Comparison of ENCODE assay signal across 1 cellular context in genomic region chr22:31055322-31056159, GRCh38.
TF ChIP-seq lines count a peak whose summit lies in the region.

No MANE protein-coding gene starts in this region.

TF ChIP-seq in HepG2, 621 proteins besides CTCF, POLR2A, EP300 and RAD21 (continued from another document and continues in another):
- TF ChIP-seq, protein P1, sequence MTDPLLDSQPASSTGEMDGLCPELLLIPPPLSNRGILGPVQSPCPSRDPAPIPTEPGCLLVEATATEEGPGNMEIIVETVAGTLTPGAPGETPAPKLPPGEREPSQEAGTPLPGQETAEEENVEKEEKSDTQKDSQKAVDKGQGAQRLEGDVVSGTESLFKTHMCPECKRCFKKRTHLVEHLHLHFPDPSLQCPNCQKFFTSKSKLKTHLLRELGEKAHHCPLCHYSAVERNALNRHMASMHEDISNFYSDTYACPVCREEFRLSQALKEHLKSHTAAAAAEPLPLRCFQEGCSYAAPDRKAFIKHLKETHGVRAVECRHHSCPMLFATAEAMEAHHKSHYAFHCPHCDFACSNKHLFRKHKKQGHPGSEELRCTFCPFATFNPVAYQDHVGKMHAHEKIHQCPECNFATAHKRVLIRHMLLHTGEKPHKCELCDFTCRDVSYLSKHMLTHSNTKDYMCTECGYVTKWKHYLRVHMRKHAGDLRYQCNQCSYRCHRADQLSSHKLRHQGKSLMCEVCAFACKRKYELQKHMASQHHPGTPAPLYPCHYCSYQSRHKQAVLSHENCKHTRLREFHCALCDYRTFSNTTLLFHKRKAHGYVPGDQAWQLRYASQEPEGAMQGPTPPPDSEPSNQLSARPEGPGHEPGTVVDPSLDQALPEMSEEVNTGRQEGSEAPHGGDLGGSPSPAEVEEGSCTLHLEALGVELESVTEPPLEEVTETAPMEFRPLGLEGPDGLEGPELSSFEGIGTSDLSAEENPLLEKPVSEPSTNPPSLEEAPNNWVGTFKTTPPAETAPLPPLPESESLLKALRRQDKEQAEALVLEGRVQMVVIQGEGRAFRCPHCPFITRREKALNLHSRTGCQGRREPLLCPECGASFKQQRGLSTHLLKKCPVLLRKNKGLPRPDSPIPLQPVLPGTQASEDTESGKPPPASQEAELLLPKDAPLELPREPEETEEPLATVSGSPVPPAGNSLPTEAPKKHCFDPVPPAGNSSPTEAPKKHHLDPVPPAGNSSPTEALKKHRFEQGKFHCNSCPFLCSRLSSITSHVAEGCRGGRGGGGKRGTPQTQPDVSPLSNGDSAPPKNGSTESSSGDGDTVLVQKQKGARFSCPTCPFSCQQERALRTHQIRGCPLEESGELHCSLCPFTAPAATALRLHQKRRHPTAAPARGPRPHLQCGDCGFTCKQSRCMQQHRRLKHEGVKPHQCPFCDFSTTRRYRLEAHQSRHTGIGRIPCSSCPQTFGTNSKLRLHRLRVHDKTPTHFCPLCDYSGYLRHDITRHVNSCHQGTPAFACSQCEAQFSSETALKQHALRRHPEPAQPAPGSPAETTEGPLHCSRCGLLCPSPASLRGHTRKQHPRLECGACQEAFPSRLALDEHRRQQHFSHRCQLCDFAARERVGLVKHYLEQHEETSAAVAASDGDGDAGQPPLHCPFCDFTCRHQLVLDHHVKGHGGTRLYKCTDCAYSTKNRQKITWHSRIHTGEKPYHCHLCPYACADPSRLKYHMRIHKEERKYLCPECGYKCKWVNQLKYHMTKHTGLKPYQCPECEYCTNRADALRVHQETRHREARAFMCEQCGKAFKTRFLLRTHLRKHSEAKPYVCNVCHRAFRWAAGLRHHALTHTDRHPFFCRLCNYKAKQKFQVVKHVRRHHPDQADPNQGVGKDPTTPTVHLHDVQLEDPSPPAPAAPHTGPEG (CRISPR knock-in tag; IDR thresholded peaks at IDR 0.05) = no peak
- TF ChIP-seq GPN1 (CRISPR knock-in tag; IDR thresholded peaks at IDR 0.05; ENCODE audit: borderline replicate concordance) (no peak), ZNF780A (CRISPR knock-in tag; IDR thresholded peaks at IDR 0.05) (no peak), ZNF646 (CRISPR knock-in tag; IDR thresholded peaks at IDR 0.05) (peak; percentile 74; the same call in 1 of the 2 replicates), TOE1 (CRISPR knock-in tag; IDR thresholded peaks at IDR 0.05) (no peak), ATF2 (CRISPR knock-in tag; IDR thresholded peaks at IDR 0.05) (peak; percentile 100), PAXIP1 (CRISPR knock-in tag; conservative IDR thresholded peaks at IDR 0.05) (peak; percentile 95), GATA4 (IDR thresholded peaks at IDR 0.05; ENCODE audit: borderline replicate concordance, low read depth) (0 out of 2 replicates have a peak, but pooled peaks have one; percentile 1), NFIC (IDR thresholded peaks at IDR 0.05; ENCODE audit: low read length) (peak; percentile 81), KDM5A (IDR thresholded peaks at IDR 0.05; ENCODE audit: borderline replicate concordance, low read length) (no peak), ZNF333 (CRISPR knock-in tag; IDR thresholded peaks at IDR 0.05; ENCODE audit: borderline replicate concordance) (0 out of 2 replicates have a peak, but pooled peaks have one; percentile 39), ARNTL (CRISPR knock-in tag; IDR thresholded peaks at IDR 0.05) (peak; percentile 88), ZBTB44 (CRISPR knock-in tag; IDR thresholded peaks at IDR 0.05) (no peak), ZNF75D (CRISPR knock-in tag; IDR thresholded peaks at IDR 0.05; ENCODE audit: borderline replicate concordance) (no peak), PPARG (CRISPR knock-in tag; conservative IDR thresholded peaks at IDR 0.05) (peak; percentile 75), IKZF4 (CRISPR knock-in tag; IDR thresholded peaks at IDR 0.05; ENCODE audit: borderline replicate concordance, low read depth, not compliant biosample characterization) (no peak), FOSL2 (CRISPR knock-in tag; IDR thresholded peaks at IDR 0.05) (peak; percentile 98), NFE2L2 (IDR thresholded peaks at IDR 0.05; ENCODE audit: low read length) (no peak), GLI4 (CRISPR knock-in tag; IDR thresholded peaks at IDR 0.05; ENCODE audit: borderline replicate concordance) (no peak), SMAD1 (CRISPR knock-in tag; IDR thresholded peaks at IDR 0.05; ENCODE audit: borderline replicate concordance, low read depth) (no peak), TOPORS (CRISPR knock-in tag; IDR thresholded peaks at IDR 0.05) (no peak)
- TF ChIP-seq, protein P2, sequence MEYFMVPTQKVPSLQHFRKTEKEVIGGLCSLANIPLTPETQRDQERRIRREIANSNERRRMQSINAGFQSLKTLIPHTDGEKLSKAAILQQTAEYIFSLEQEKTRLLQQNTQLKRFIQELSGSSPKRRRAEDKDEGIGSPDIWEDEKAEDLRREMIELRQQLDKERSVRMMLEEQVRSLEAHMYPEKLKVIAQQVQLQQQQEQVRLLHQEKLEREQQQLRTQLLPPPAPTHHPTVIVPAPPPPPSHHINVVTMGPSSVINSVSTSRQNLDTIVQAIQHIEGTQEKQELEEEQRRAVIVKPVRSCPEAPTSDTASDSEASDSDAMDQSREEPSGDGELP (IDR thresholded peaks at IDR 0.05; ENCODE audit: borderline replicate concordance, low read depth) = peak; percentile 86; the same call in 1 of the 2 replicates
- TF ChIP-seq, protein P3, sequence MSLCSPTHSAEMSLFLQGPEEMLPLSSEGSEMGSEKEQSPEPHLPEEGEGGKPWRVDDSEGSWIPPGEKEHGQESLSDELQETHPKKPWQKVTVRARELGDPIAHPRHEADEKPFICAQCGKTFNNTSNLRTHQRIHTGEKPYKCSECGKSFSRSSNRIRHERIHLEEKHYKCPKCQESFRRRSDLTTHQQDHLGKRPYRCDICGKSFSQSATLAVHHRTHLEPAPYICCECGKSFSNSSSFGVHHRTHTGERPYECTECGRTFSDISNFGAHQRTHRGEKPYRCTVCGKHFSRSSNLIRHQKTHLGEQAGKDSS (CRISPR knock-in tag; IDR thresholded peaks at IDR 0.05; ENCODE audit: borderline replicate concordance, low read depth) = peak; percentile 72; the same call in 1 of the 2 replicates
- TF ChIP-seq, protein P4, sequence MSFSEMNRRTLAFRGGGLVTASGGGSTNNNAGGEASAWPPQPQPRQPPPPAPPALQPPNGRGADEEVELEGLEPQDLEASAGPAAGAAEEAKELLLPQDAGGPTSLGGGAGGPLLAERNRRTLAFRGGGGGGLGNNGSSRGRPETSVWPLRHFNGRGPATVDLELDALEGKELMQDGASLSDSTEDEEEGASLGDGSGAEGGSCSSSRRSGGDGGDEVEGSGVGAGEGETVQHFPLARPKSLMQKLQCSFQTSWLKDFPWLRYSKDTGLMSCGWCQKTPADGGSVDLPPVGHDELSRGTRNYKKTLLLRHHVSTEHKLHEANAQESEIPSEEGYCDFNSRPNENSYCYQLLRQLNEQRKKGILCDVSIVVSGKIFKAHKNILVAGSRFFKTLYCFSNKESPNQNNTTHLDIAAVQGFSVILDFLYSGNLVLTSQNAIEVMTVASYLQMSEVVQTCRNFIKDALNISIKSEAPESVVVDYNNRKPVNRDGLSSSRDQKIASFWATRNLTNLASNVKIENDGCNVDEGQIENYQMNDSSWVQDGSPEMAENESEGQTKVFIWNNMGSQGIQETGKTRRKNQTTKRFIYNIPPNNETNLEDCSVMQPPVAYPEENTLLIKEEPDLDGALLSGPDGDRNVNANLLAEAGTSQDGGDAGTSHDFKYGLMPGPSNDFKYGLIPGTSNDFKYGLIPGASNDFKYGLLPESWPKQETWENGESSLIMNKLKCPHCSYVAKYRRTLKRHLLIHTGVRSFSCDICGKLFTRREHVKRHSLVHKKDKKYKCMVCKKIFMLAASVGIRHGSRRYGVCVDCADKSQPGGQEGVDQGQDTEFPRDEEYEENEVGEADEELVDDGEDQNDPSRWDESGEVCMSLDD (CRISPR knock-in tag; IDR thresholded peaks at IDR 0.05; ENCODE audit: borderline replicate concordance) = 0 out of 2 replicates have a peak, but pooled peaks have one; percentile 20
- TF ChIP-seq, protein P5, sequence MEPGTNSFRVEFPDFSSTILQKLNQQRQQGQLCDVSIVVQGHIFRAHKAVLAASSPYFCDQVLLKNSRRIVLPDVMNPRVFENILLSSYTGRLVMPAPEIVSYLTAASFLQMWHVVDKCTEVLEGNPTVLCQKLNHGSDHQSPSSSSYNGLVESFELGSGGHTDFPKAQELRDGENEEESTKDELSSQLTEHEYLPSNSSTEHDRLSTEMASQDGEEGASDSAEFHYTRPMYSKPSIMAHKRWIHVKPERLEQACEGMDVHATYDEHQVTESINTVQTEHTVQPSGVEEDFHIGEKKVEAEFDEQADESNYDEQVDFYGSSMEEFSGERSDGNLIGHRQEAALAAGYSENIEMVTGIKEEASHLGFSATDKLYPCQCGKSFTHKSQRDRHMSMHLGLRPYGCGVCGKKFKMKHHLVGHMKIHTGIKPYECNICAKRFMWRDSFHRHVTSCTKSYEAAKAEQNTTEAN (CRISPR knock-in tag; conservative IDR thresholded peaks at IDR 0.05) = peak; percentile 89
- TF ChIP-seq, protein P6, sequence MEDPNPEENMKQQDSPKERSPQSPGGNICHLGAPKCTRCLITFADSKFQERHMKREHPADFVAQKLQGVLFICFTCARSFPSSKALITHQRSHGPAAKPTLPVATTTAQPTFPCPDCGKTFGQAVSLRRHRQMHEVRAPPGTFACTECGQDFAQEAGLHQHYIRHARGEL (CRISPR knock-in tag; IDR thresholded peaks at IDR 0.05) = no peak
